8 cellular contexts compared by ENCODE assay signal in genomic region chr1:37930246-37931142, GRCh38. TPM values are rescaled to one million over a fixed set of nuclear protein-coding genes. Genes with fewer than 3 reads are reported as not detected.
DNase-seq lines count a peak whose midpoint lies in the region; ATAC-seq and TF ChIP-seq lines count a peak whose summit lies in the region.

No MANE protein-coding gene starts in this region.

- no peaks in the 10 kb centered on the region for H3K9me3 ChIP-seq in CD4-positive, CD25-positive, alpha-beta regulatory T cell (ENCODE audit: control insufficient read depth in 2 of 2, low read length in 2 of 2)

- no peaks in the 10 kb centered on the region for H3K36me3 Mint-ChIP-seq in CD4-positive, CD25-positive, alpha-beta regulatory T cell
- H3K36me3 Mint-ChIP-seq in activated naive CD4-positive, alpha-beta T cell treated with anti-CD3 and anti-CD28 coated beads, Interleukin-2, amount 50 U/mL, for 24 hours: peaks cover 3% of the 10 kb centered on the region
- peaks cover 22% of the 10 kb centered on the region for H3K36me3 Mint-ChIP-seq in stimulated activated memory B cell treated with anti-CD40 and anti-IgM and Interleukin-4, amounts not matched to agents 10 μg/mL and 1 μg/mL and 100 μg/mL, for 72 hours

- H3K4me3 ChIP-seq in CD4-positive, CD25-positive, alpha-beta regulatory T cell (ENCODE audit: low read depth, low read length): peak overlapping the region; percentile 84
- H3K4me3 ChIP-seq in kidney epithelial cell (ENCODE audit: low read depth, low read length): peak overlapping the region; percentile 83

- no peak for ATAC-seq in CD4-positive, CD25-positive, alpha-beta regulatory T cell (ENCODE audit: low read depth in 2 of 2)
- ATAC-seq in stimulated activated memory B cell treated with anti-CD40 and anti-IgM and Interleukin-4, amounts not matched to agents 10 μg/mL and 1 μg/mL and 100 μg/mL, for 72 hours: peak; percentile 56
- ATAC-seq in GM19035 (IDR thresholded peaks at IDR 0.05; ENCODE audit: unreplicated experiment): no peak

- H3K27me3 Mint-ChIP-seq in CD4-positive, CD25-positive, alpha-beta regulatory T cell: no peaks in the 10 kb centered on the region
- H3K27me3 Mint-ChIP-seq in activated naive CD4-positive, alpha-beta T cell treated with anti-CD3 and anti-CD28 coated beads, Interleukin-2, amount 50 U/mL, for 24 hours: no peaks in the 10 kb centered on the region
- no peaks in the 10 kb centered on the region for H3K27me3 Mint-ChIP-seq in stimulated activated memory B cell treated with anti-CD40 and anti-IgM and Interleukin-4, amounts not matched to agents 10 μg/mL and 1 μg/mL and 100 μg/mL, for 72 hours

- H3K27me3 ChIP-seq in CD4-positive, CD25-positive, alpha-beta regulatory T cell (ENCODE audit: control insufficient read depth, insufficient read depth, low read length): no peaks in the 10 kb centered on the region
- H3K27me3 ChIP-seq in kidney epithelial cell (ENCODE audit: control insufficient read depth, insufficient read depth, low read length): no peaks in the 10 kb centered on the region

- peak overlapping the region; percentile 73 for H3K27ac ChIP-seq in CD4-positive, CD25-positive, alpha-beta regulatory T cell (ENCODE audit: insufficient read depth, low read length, poor library complexity, severe bottlenecking)

- peak overlapping the region; percentile 92 to 96 (median 93) for H3K27ac Mint-ChIP-seq in CD4-positive, CD25-positive, alpha-beta regulatory T cell
- H3K27ac Mint-ChIP-seq in activated naive CD4-positive, alpha-beta T cell treated with anti-CD3 and anti-CD28 coated beads, Interleukin-2, amount 50 U/mL, for 24 hours: peak overlapping the region; percentile 73
- H3K27ac Mint-ChIP-seq in stimulated activated memory B cell treated with anti-CD40 and anti-IgM and Interleukin-4, amounts not matched to agents 10 μg/mL and 1 μg/mL and 100 μg/mL, for 72 hours: peak overlapping the region; percentile 85

- peaks cover 37% of the 10 kb centered on the region for H3K4me1 ChIP-seq in CD4-positive, CD25-positive, alpha-beta regulatory T cell (ENCODE audit: control insufficient read depth, insufficient read depth, low read length, poor library complexity, severe bottlenecking)

- no peaks in the 10 kb centered on the region for H3K36me3 ChIP-seq in CD4-positive, CD25-positive, alpha-beta regulatory T cell (ENCODE audit: control insufficient read depth, insufficient read depth, low read length)
- no peaks in the 10 kb centered on the region for H3K36me3 ChIP-seq in kidney epithelial cell (ENCODE audit: control insufficient read depth, insufficient read depth, low read length)

- no peak for TF ChIP-seq CTCF in kidney epithelial cell (IDR thresholded peaks at IDR 0.05; ENCODE audit: insufficient read depth, low read length, poor library complexity, severe bottlenecking)

- H3K4me3 Mint-ChIP-seq in CD4-positive, CD25-positive, alpha-beta regulatory T cell: peak overlapping the region; percentile 91 to 98 (median 96)
- peak overlapping the region; percentile 93 for H3K4me3 Mint-ChIP-seq in activated naive CD4-positive, alpha-beta T cell treated with anti-CD3 and anti-CD28 coated beads, Interleukin-2, amount 50 U/mL, for 24 hours
- H3K4me3 Mint-ChIP-seq in stimulated activated memory B cell treated with anti-CD40 and anti-IgM and Interleukin-4, amounts not matched to agents 10 μg/mL and 1 μg/mL and 100 μg/mL, for 72 hours: peak overlapping the region; percentile 95

- H3K9me3 Mint-ChIP-seq in CD4-positive, CD25-positive, alpha-beta regulatory T cell: no peaks in the 10 kb centered on the region
- H3K9me3 Mint-ChIP-seq in activated naive CD4-positive, alpha-beta T cell treated with anti-CD3 and anti-CD28 coated beads, Interleukin-2, amount 50 U/mL, for 24 hours: no peaks in the 10 kb centered on the region
- no peaks in the 10 kb centered on the region for H3K9me3 Mint-ChIP-seq in stimulated activated memory B cell treated with anti-CD40 and anti-IgM and Interleukin-4, amounts not matched to agents 10 μg/mL and 1 μg/mL and 100 μg/mL, for 72 hours

- DNase-seq in CD4-positive, CD25-positive, alpha-beta regulatory T cell: peak in 2 of 3 donors; percentile 24 to 62
- DNase-seq in NCI-H2029 treated with DMSO at 0.1 percent for 48 hours (lab: John Stamatoyannopoulos, UW): peak; percentile 99
- DNase-seq in kidney epithelial cell (ENCODE audit: low read depth): no peak
- no peak for DNase-seq in inferior parietal cortex (ENCODE audit: extremely low spot score)
- no peak for DNase-seq in NCI-H1048 (lab: John Stamatoyannopoulos, UW)

- peaks cover 16 to 60% (median 43%) of the 10 kb centered on the region in 4 donors for H3K4me1 Mint-ChIP-seq in CD4-positive, CD25-positive, alpha-beta regulatory T cell
- peaks cover 47% of the 10 kb centered on the region for H3K4me1 Mint-ChIP-seq in activated naive CD4-positive, alpha-beta T cell treated with anti-CD3 and anti-CD28 coated beads, Interleukin-2, amount 50 U/mL, for 24 hours
- peaks cover 54% of the 10 kb centered on the region for H3K4me1 Mint-ChIP-seq in stimulated activated memory B cell treated with anti-CD40 and anti-IgM and Interleukin-4, amounts not matched to agents 10 μg/mL and 1 μg/mL and 100 μg/mL, for 72 hours

RNA-seq across cellular contexts. Expression of gene INPP5B, which starts 16.4 kb away (rescaled TPM):
- 23.8 TPM for total RNA-seq in CD4-positive, CD25-positive, alpha-beta regulatory T cell
- 10 to 100 TPM; 15.4 to 21.1 (median 18.5) TPM for polyA plus RNA-seq in CD4-positive, CD25-positive, alpha-beta regulatory T cell
- 18.9 and 19.6 TPM in 2 replicates for total RNA-seq in kidney epithelial cell

RNA-seq across cellular contexts. Expression of gene SF3A3, which starts 59.3 kb away (rescaled TPM):
- 47.6 TPM for total RNA-seq in CD4-positive, CD25-positive, alpha-beta regulatory T cell
- polyA plus RNA-seq in CD4-positive, CD25-positive, alpha-beta regulatory T cell: 100 to 1,000 TPM in 3 of 4 donors, 10 to 100 TPM in 1; 90.6 to 118 (median 105) TPM
- total RNA-seq in kidney epithelial cell: 50.7 and 79.6 TPM in 2 replicates

Comparison
In these comparisons a context has a peak if more than half of its experiments do, and no peak if none do; other contexts are left out.
1. DNase-seq: peak in CD4-positive, CD25-positive, alpha-beta regulatory T cell (2 of 3) and NCI-H2029 treated with DMSO at 0.1 percent for 48 hours (single experiment); none in kidney epithelial cell (single experiment), inferior parietal cortex (single experiment) and NCI-H1048 (single experiment).
2. Peak in every context shown above with its lines, with median percentiles within 50 percentile points of each other: H3K27ac Mint-ChIP-seq and H3K4me3 Mint-ChIP-seq.